27 cellular contexts compared by ENCODE assay signal in the genomic region with DNA sequence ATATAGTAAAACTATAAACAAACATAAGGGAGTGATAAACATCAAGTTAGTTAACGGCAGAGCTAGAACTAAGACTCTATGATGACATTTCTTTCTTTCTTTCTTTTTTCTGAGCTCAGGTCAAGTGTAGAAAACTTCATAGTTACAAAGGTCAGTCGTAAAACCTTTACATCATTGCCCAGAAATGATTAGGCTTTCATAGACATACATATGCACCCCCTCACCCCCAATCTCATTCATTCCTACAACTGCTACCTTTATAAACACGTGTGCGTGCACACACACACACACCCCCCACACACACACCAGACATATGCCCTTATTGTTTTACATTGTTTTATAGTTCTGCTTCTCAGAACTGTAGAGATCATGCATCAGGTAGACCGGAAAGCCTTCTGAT. TPM values are rescaled to one million over a fixed set of nuclear protein-coding genes. Genes with fewer than 3 reads are reported as not detected.
A peak's percentile ranks its signal among the peaks of the same experiment; 100 is the strongest.
DNase-seq lines count a peak whose midpoint lies in the region; ATAC-seq, FAIRE-seq and TF ChIP-seq lines count a peak whose summit lies in the region.
"Had no signal": no experiment of that assay in that cellular context is flagged by ENCODE, and none has a peak within 500 bp of the region (broad histone marks: within the 10 kb centered on the region; RNA-seq: fewer than 3 reads in every experiment).

No MANE protein-coding gene starts in this region.

- H4K20me1 ChIP-seq in K562 (replicated peaks; ENCODE audit: control insufficient read depth, insufficient read depth, low read length): peaks cover 11% of the 10 kb centered on the region

- no peak overlapping the region for H3K4me3 Mint-ChIP-seq in activated T-cell treated with anti-CD3 and anti-CD28 coated beads, Interleukin-2, amount 50 U/mL, for 72 hours
- no peak overlapping the region for H3K4me3 Mint-ChIP-seq in activated T-cell treated with anti-CD3 and anti-CD28 coated beads, Interleukin-2, amount 50 U/mL, for 4 hours
- no peak overlapping the region for H3K4me3 Mint-ChIP-seq in stimulated activated effector memory CD8-positive, alpha-beta T cell treated with anti-CD3 and anti-CD28 coated beads, Interleukin-12 subunit alpha, Interleukin-12 subunit beta, amount 100 ng/mL, for 72 hours
- H3K4me3 Mint-ChIP-seq: nephron progenitor cell had no signal

- H3K4me3 ChIP-seq in K562: no peak overlapping the region
- H3K4me3 ChIP-seq in body of pancreas: no peak overlapping the region
- H3K4me3 ChIP-seq: A549, breast epithelium, gastrocnemius medialis, lower lobe of right lung, PC-9, upper lobe of left lung had no signal

- H3K36me3 Mint-ChIP-seq in activated T-cell treated with anti-CD3 and anti-CD28 coated beads, Interleukin-2, amount 50 U/mL, for 72 hours (ENCODE audit: insufficient read depth in 2 of 2): peaks cover 5 to 52% of the 10 kb centered on the region in 2 donors
- H3K36me3 Mint-ChIP-seq in activated T-cell treated with anti-CD3 and anti-CD28 coated beads, Interleukin-2, amount 50 U/mL, for 4 hours (ENCODE audit: insufficient read depth): peaks cover 20% of the 10 kb centered on the region
- H3K36me3 Mint-ChIP-seq in stimulated activated effector memory CD8-positive, alpha-beta T cell treated with anti-CD3 and anti-CD28 coated beads, Interleukin-12 subunit alpha, Interleukin-12 subunit beta, amount 100 ng/mL, for 72 hours: peaks cover 95% of the 10 kb centered on the region

- no peak overlapping the region for H3K4me2 ChIP-seq in K562 (ENCODE audit: insufficient read depth, low read length)
- H3K4me2 ChIP-seq: PC-9 had no signal

- POLR2A ChIA-PET in K562 (lab: Yijun Ruan, JAX): no interaction called here

- peaks cover 90% of the 10 kb centered on the region for H3K36me3 ChIP-seq in K562 (ENCODE audit: control insufficient read depth, insufficient read depth, low read length)
- H3K36me3 ChIP-seq in body of pancreas (replicated peaks in 1 of 2; ENCODE audit: insufficient read depth in 1 of 2, low read depth in 2 of 2): no peaks in the 10 kb centered on the region
- H3K36me3 ChIP-seq: breast epithelium had no signal

- no peak for TF ChIP-seq EP300 in K562 (IDR thresholded peaks at IDR 0.05; ENCODE audit: low read length)

- FAIRE-seq in GM12891 (lab: Jason Lieb, UNC) (peak; percentile 75), K562 (lab: Jason Lieb, UNC) (peak; percentile 61)
- FAIRE-seq: A549 had no signal

- H3K4me1 Mint-ChIP-seq in activated T-cell treated with anti-CD3 and anti-CD28 coated beads, Interleukin-2, amount 50 U/mL, for 72 hours (ENCODE audit: low read depth): peaks cover 56% of the 10 kb centered on the region
- H3K4me1 Mint-ChIP-seq in activated T-cell treated with anti-CD3 and anti-CD28 coated beads, Interleukin-2, amount 50 U/mL, for 4 hours (ENCODE audit: low read depth): peaks cover 30% of the 10 kb centered on the region
- peaks cover 24% of the 10 kb centered on the region for H3K4me1 Mint-ChIP-seq in stimulated activated effector memory CD8-positive, alpha-beta T cell treated with anti-CD3 and anti-CD28 coated beads, Interleukin-12 subunit alpha, Interleukin-12 subunit beta, amount 100 ng/mL, for 72 hours

- H3K4me1 ChIP-seq in K562 (replicated peaks in 1 of 2; ENCODE audit: control insufficient read depth in 2 of 2, insufficient read depth in 2 of 2, low read length in 2 of 2): peaks cover 0 to 9% of the 10 kb centered on the region in 2 experiments; a peak in 3 of 5 replicates
- peaks cover 15% of the 10 kb centered on the region for H3K4me1 ChIP-seq in body of pancreas

- intact Hi-C loops in K562 (cut with micrococcal nuclease): no loop called here
- intact Hi-C loops in body of pancreas (cut with DNase I): no loop called here

- H3K27ac Mint-ChIP-seq in activated T-cell treated with anti-CD3 and anti-CD28 coated beads, Interleukin-2, amount 50 U/mL, for 72 hours: peak overlapping the region; percentile 91
- H3K27ac Mint-ChIP-seq in stimulated activated effector memory CD8-positive, alpha-beta T cell treated with anti-CD3 and anti-CD28 coated beads, Interleukin-12 subunit alpha, Interleukin-12 subunit beta, amount 100 ng/mL, for 72 hours: peak overlapping the region; percentile 63
- H3K27ac Mint-ChIP-seq: nephron progenitor cell had no signal

- no peak overlapping the region for H2AFZ ChIP-seq in K562 (ENCODE audit: low read depth, low read length)
- H2AFZ ChIP-seq: PC-9 had no signal

- peaks cover 52% of the 10 kb centered on the region for H3K79me2 ChIP-seq in K562 (ENCODE audit: control insufficient read depth, insufficient read depth, low read length)

- CTCF ChIA-PET in K562 (lab: Yijun Ruan, JAX; ENCODE audit: low intra/inter-chr PET ratio): no interaction called here

- in situ Hi-C loops in K562 (cut with MboI): no loop called here

- BruUV-seq in K562 (replicated peaks; lab: Mats Ljungman, UMichigan): no TSS peak

- H3K27me3 Mint-ChIP-seq in activated T-cell treated with anti-CD3 and anti-CD28 coated beads, Interleukin-2, amount 50 U/mL, for 72 hours (ENCODE audit: low read depth): no peaks in the 10 kb centered on the region
- H3K27me3 Mint-ChIP-seq in activated T-cell treated with anti-CD3 and anti-CD28 coated beads, Interleukin-2, amount 50 U/mL, for 4 hours (ENCODE audit: low read depth): no peaks in the 10 kb centered on the region

- 80% methylated on average over 5 of the region's 5 CpGs for WGBS in K562 (ENCODE audit: insufficient coverage, low coverage, missing lambda C conversion rate)
- WGBS in body of pancreas, 2 donors: 29 to 56% methylated on average over 5 of the region's 5 CpGs

- H3K27ac ChIP-seq in K562 (ENCODE audit: extremely low read depth, low read depth, low read length) (no peak overlapping the region), body of pancreas (no peak overlapping the region)
- H3K27ac ChIP-seq: A549, breast epithelium, gastrocnemius medialis, HL-60, lower lobe of right lung, PC-9, upper lobe of left lung had no signal

- no peaks in the 10 kb centered on the region for H3K9me3 Mint-ChIP-seq in activated T-cell treated with anti-CD3 and anti-CD28 coated beads, Interleukin-2, amount 50 U/mL, for 72 hours
- H3K9me3 Mint-ChIP-seq in activated T-cell treated with anti-CD3 and anti-CD28 coated beads, Interleukin-2, amount 50 U/mL, for 4 hours: no peaks in the 10 kb centered on the region
- H3K9me3 Mint-ChIP-seq in stimulated activated effector memory CD8-positive, alpha-beta T cell treated with anti-CD3 and anti-CD28 coated beads, Interleukin-12 subunit alpha, Interleukin-12 subunit beta, amount 100 ng/mL, for 72 hours: no peaks in the 10 kb centered on the region

- H3K27me3 ChIP-seq in K562 (ENCODE audit: control insufficient read depth in 2 of 2, insufficient read depth in 2 of 2, low read length in 2 of 2) (no peaks in the 10 kb centered on the region), body of pancreas (no peaks in the 10 kb centered on the region)
- H3K27me3 ChIP-seq: breast epithelium, gastrocnemius medialis, upper lobe of left lung had no signal

- no peak for DNase-seq in activated T-cell treated with anti-CD3 and anti-CD28 coated beads, Interleukin-2, amount 50 U/mL, for 72 hours
- DNase-seq in activated T-cell treated with anti-CD3 and anti-CD28 coated beads, Interleukin-2, amount 50 U/mL, for 4 hours: no peak
- no peak for DNase-seq in GM12891 (ENCODE audit: insufficient read length, low spot score)
- no peak for DNase-seq in K562 (ENCODE audit: extremely low read depth in 1 of 4, low spot score in 3 of 4)
- no peak for DNase-seq in stimulated activated effector memory CD8-positive, alpha-beta T cell treated with anti-CD3 and anti-CD28 coated beads, Interleukin-12 subunit alpha, Interleukin-12 subunit beta, amount 100 ng/mL, for 72 hours (ENCODE audit: low spot score in 2 of 2)
- no peak for DNase-seq in body of pancreas
- no peak for DNase-seq in activated CD8-positive, alpha-beta memory T cell treated with anti-CD3 and anti-CD28 coated beads for 24 hours
- DNase-seq: activated CD4-positive, CD25-positive, alpha-beta regulatory T cell treated with anti-CD3 and anti-CD28 coated beads, Interleukin-2, amount 50 U/mL, for 72 hours; activated naive CD4-positive, alpha-beta T cell; activated T-cell treated with anti-CD3 and anti-CD28 coated beads, Interleukin-2, amount 50 U/mL, for 48 hours; effector CD4-positive, alpha-beta T cell; EL; gastrocnemius medialis; Karpas-422; lower lobe of right lung; NCI-H1436; NCI-H2081; NCI-H226; NCI-H69; nephron progenitor cell; PC-9; stimulated activated CD4-positive, alpha-beta T cell treated with anti-CD3 and anti-CD28 coated beads, Interleukin-4, amount 100 ng/mL, for 24 hours; upper lobe of left lung had no signal

- H3K9ac ChIP-seq in K562 (ENCODE audit: insufficient read depth in 1 of 2, low read depth in 2 of 2, low read length in 2 of 2): no peak overlapping the region

- no peak for ATAC-seq in activated T-cell treated with anti-CD3 and anti-CD28 coated beads, Interleukin-2, amount 50 U/mL, for 72 hours (replicated peaks in 1 of 2)
- no peak for ATAC-seq in activated T-cell treated with anti-CD3 and anti-CD28 coated beads, Interleukin-2, amount 50 U/mL, for 4 hours
- ATAC-seq in K562: no peak
- no peak for ATAC-seq in stimulated activated effector memory CD8-positive, alpha-beta T cell treated with anti-CD3 and anti-CD28 coated beads, Interleukin-12 subunit alpha, Interleukin-12 subunit beta, amount 100 ng/mL, for 72 hours
- no peak for ATAC-seq in body of pancreas
- ATAC-seq in HG03095 (IDR thresholded peaks at IDR 0.05; ENCODE audit: unreplicated experiment): no peak
- ATAC-seq: A549, gastrocnemius medialis, lower lobe of right lung had no signal

- H3K9me3 ChIP-seq in K562 (replicated peaks; ENCODE audit: control insufficient read depth, insufficient read depth, low read depth, low read length): no peaks in the 10 kb centered on the region
- H3K9me3 ChIP-seq in body of pancreas: no peaks in the 10 kb centered on the region
- H3K9me3 ChIP-seq: A549, breast epithelium, gastrocnemius medialis, lower lobe of right lung, upper lobe of left lung had no signal

- no peaks in the 10 kb centered on the region for H3K9me1 ChIP-seq in K562 (ENCODE audit: control insufficient read depth, insufficient read depth, low read length)

- TF ChIP-seq POLR2A in GM12891 (IDR thresholded peaks at IDR 0.05; ENCODE audit: low read depth, low read length): no peak
- no peak for TF ChIP-seq POLR2A in K562 (conservative IDR thresholded peaks at IDR 0.05)
- TF ChIP-seq POLR2A in body of pancreas (IDR thresholded peaks at IDR 0.05): no peak

- TF ChIP-seq RAD21 in K562 (CRISPR knock-in tag; conservative IDR thresholded peaks at IDR 0.05 in 1 of 2, IDR thresholded peaks at IDR 0.05 in 1 of 2): no peak

- TF ChIP-seq CTCF in K562 (IDR thresholded peaks at IDR 0.05 in 2 of 3, conservative IDR thresholded peaks at IDR 0.05 in 1 of 3; ENCODE audit: insufficient read depth in 2 of 3, low read depth in 1 of 3, low read length in 3 of 3) (no peak), body of pancreas (IDR thresholded peaks at IDR 0.05) (no peak)

RNA-seq across cellular contexts. Expression of gene EIF1AX, which starts 5.7 kb away (rescaled TPM):
- 100 to 1,000 TPM in 1 of 2 donors, 10 to 100 TPM in 1; 66.1 to 117 TPM for total RNA-seq in activated T-cell treated with anti-CD3 and anti-CD28 coated beads, Interleukin-2, amount 50 U/mL, for 72 hours
- 100 to 1,000 TPM; 209 to 326 (median 210) TPM for total RNA-seq in activated T-cell treated with anti-CD3 and anti-CD28 coated beads, Interleukin-2, amount 50 U/mL, for 4 hours
- 35.6 TPM for polyA plus RNA-seq in GM12891 (2012; ENCODE audit: low read depth, missing spikeins)
- 6.3 and 22.1 TPM in 2 replicates for total RNA-seq in K562 (2011; cell fraction: chromatin; rRNA removed; ENCODE audit: low replicate concordance)
- 4.8 and 5.1 TPM in 2 replicates for total RNA-seq in K562 (2011; cell fraction: nucleolus; rRNA removed)
- total RNA-seq in K562 (2011; cell fraction: nucleoplasm; rRNA removed): 13.7 and 29.4 TPM in 2 replicates
- total RNA-seq in K562 (2014; rRNA removed) (61.1 and 62.5 TPM in 2 replicates), K562 (2014; rRNA removed; fragmentation: Illumina TruSeq; extraction: Trizol) (103 and 132 TPM in 2 replicates), K562 (2015; rRNA removed; fragmentation: Illumina TruSeq; extraction: Trizol) (69.7 and 73.5 TPM in 2 replicates), K562 (2021) (178 and 180 TPM in 2 replicates), body of pancreas (10 to 100 TPM; 23.4 to 29.1 TPM)
- polyA plus RNA-seq in K562 (2011; rRNA removed) (77.5 and 129 TPM in 2 replicates), K562 (2014; fragmentation: Illumina TruSeq; extraction: Trizol) (76.1 and 85.8 TPM in 2 replicates), K562 (2014; fragmentation: Nextera tagmentation; extraction: Ambion mirVana) (10 to 100 TPM; 54.2 to 56.4 TPM), K562 (2014; rRNA removed) (67.2 and 69.1 TPM in 2 replicates)
- 7.7 and 19.4 TPM in 2 replicates for polyA plus RNA-seq in K562 (2011; cell fraction: cytosol; rRNA removed)
- 9.0 and 12.6 TPM in 2 replicates for polyA plus RNA-seq in K562 (2011; cell fraction: nucleus; rRNA removed)
- 69.2 and 125 TPM in 2 replicates for polyA plus RNA-seq in K562 (2012)
- 84.7 and 114 TPM in 2 replicates for polyA minus RNA-seq in K562 (2011; rRNA and poly(A)+ RNA removed)
- 71.8 and 79.8 TPM in 2 replicates for polyA minus RNA-seq in K562 (2011; cell fraction: cytosol; rRNA and poly(A)+ RNA removed)
- polyA minus RNA-seq in K562 (2011; cell fraction: nucleus; rRNA and poly(A)+ RNA removed): 10.9 and 15.4 TPM in 2 replicates

RNA-seq across cellular contexts. Expression of gene MAP7D2, which starts 19.2 kb away (rescaled TPM):
- total RNA-seq in activated T-cell treated with anti-CD3 and anti-CD28 coated beads, Interleukin-2, amount 50 U/mL, for 72 hours: under 1 TPM; 0.12 to 0.96 TPM
- 1 to 10 TPM in 1 of 3 donors, under 1 TPM in 2; 0.57 to 2.0 (median 0.66) TPM for total RNA-seq in activated T-cell treated with anti-CD3 and anti-CD28 coated beads, Interleukin-2, amount 50 U/mL, for 4 hours
- polyA plus RNA-seq in GM12891 (2012; ENCODE audit: low read depth, missing spikeins): 0.15 TPM
- total RNA-seq in K562 (2011; cell fraction: chromatin; rRNA removed; ENCODE audit: low replicate concordance): 0.11 TPM in 1 of 2 replicates, not detected in the other
- not detected in 2 replicates for total RNA-seq in K562 (2011; cell fraction: nucleolus; rRNA removed)
- total RNA-seq in K562 (2011; cell fraction: nucleoplasm; rRNA removed): not detected in 2 replicates
- not detected in 2 replicates for total RNA-seq in K562 (2014; rRNA removed)
- 0.04 TPM in 1 of 2 replicates, not detected in the other for total RNA-seq in K562 (2014; rRNA removed; fragmentation: Illumina TruSeq; extraction: Trizol)
- 0.04 TPM in 1 of 2 replicates, not detected in the other for total RNA-seq in K562 (2015; rRNA removed; fragmentation: Illumina TruSeq; extraction: Trizol)
- 0.07 TPM in 1 of 2 replicates, not detected in the other for total RNA-seq in K562 (2021)
- 0.04 TPM in 1 of 2 replicates, not detected in the other for polyA plus RNA-seq in K562 (2011; rRNA removed)
- polyA plus RNA-seq in K562 (2011; cell fraction: cytosol; rRNA removed): 0.01 and 0.13 TPM in 2 replicates
- polyA plus RNA-seq in K562 (2011; cell fraction: nucleus; rRNA removed): 0.03 and 0.11 TPM in 2 replicates
- 0.06 and 0.08 TPM in 2 replicates for polyA plus RNA-seq in K562 (2012)
- 0.03 TPM in 1 of 2 replicates, not detected in the other for polyA plus RNA-seq in K562 (2014; fragmentation: Illumina TruSeq; extraction: Trizol)
- polyA plus RNA-seq in K562 (2014; fragmentation: Nextera tagmentation; extraction: Ambion mirVana): under 1 TPM; 0.01 TPM
- not detected in 2 replicates for polyA plus RNA-seq in K562 (2014; rRNA removed)
- not detected in 2 replicates for polyA minus RNA-seq in K562 (2011; rRNA and poly(A)+ RNA removed)
- polyA minus RNA-seq in K562 (2011; cell fraction: cytosol; rRNA and poly(A)+ RNA removed): not detected in 2 replicates
- polyA minus RNA-seq in K562 (2011; cell fraction: nucleus; rRNA and poly(A)+ RNA removed): not detected in 2 replicates
- total RNA-seq in body of pancreas: under 1 TPM; under 0.01 to 0.99 TPM
- total RNA-seq: PC-9 had no signal
